Comparison of ENCODE assay signal across 15 cellular contexts in genomic region chr13:29937379-29937778, GRCh38.
"Had no signal": no experiment of that assay in that cellular context is flagged by ENCODE, and none has a peak within 500 bp of the region (broad histone marks: within the 10 kb centered on the region; RNA-seq: fewer than 3 reads in every experiment).

No MANE protein-coding gene starts in this region.

- H3K36me3 Mint-ChIP-seq: brain, naive B cell had no signal

- H3K27me3 ChIP-seq: pancreas, sigmoid colon, stomach, testis, upper lobe of left lung had no signal

- DNase-seq: cortex of kidney; effector CD8-positive, alpha-beta T cell; foreskin keratinocyte; hypothalamus; left ventricle myocardium inferior; naive B cell; pancreas; sigmoid colon; spleen; stomach; testis; upper lobe of left lung had no signal

- H3K27me3 Mint-ChIP-seq: naive B cell had no signal

- H3K27ac ChIP-seq: foreskin keratinocyte, left ventricle myocardium inferior, pancreas, sigmoid colon, stomach, testis, upper lobe of left lung had no signal

- H3K4me1 ChIP-seq: foreskin keratinocyte, left ventricle myocardium inferior, sigmoid colon, testis had no signal

- H3K9me3 ChIP-seq: pancreas, sigmoid colon, spleen, stomach, testis, upper lobe of left lung had no signal

- H3K9me3 Mint-ChIP-seq: activated T-helper 1 cell treated with anti-CD3 and anti-CD28 coated beads, Interleukin-12 subunit alpha, Interleukin-12 subunit beta, Interleukin-2, Interleukin-4 antibody, amounts not matched to agents 30 ng/mL and 10 ng/mL and 1 ng/mL, durations not matched to agents 14 hours and 24 hours and 36 hours; naive B cell had no signal

- ATAC-seq: foreskin keratinocyte, pancreas, SK-N-SH treated with all-trans-retinoic acid at 6 μM for 48 hours had no signal

- H3K4me3 Mint-ChIP-seq: brain had no signal

- H3K36me3 ChIP-seq: left ventricle myocardium inferior, pancreas, sigmoid colon, spleen, stomach, upper lobe of left lung had no signal

- FAIRE-seq: pancreas had no signal

- H3K4me3 ChIP-seq: left ventricle myocardium inferior, pancreas, sigmoid colon, stomach, testis, upper lobe of left lung had no signal
